Comparison of ENCODE assay signal across 13 cellular contexts in the genomic region with DNA sequence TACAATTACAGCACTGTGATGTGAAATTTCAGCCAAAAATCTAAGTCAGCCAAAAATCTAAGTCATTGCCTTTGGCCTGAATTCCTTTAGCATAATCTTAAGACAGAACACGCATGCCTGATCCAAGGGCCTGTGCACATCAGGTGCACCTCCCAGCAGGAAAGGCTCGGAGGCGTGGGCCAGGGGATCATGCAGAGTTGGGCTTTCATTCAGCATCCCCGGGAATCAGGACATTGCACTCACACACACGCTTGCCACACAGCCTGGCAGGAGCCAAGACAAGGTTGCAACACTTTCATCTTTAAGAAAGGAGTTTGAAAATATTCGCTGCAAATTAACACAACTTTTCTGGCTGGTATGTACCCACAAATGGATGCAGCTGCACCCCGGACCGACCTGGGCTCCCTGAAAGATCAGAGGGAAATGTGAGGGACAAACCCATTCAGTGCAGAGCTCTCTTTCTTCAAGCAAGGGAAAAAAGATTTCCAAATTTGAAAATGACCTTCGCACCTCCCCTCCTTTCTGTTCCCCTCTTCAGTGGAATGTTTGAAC. TPM values are rescaled to one million over a fixed set of nuclear protein-coding genes. Genes with fewer than 3 reads are reported as not detected.
DNase-seq lines count a peak whose midpoint lies in the region; ATAC-seq and TF ChIP-seq lines count a peak whose summit lies in the region.
"Had no signal": no experiment of that assay in that cellular context is flagged by ENCODE, and none has a peak within 500 bp of the region (broad histone marks: within the 10 kb centered on the region; RNA-seq: fewer than 3 reads in every experiment).

No MANE protein-coding gene starts in this region.

- POLR2A ChIA-PET in HCT116 (lab: Charles Lee): no interaction called here

- intact Hi-C loops in HCT116 (cut with micrococcal nuclease): no loop called here

- TF ChIP-seq POLR2A in HCT116 (IDR thresholded peaks at IDR 0.05; ENCODE audit: borderline replicate concordance, extremely low read depth, insufficient read depth, insufficient read length): no peak

- no peak for DNase-seq in HCT116 (ENCODE audit: low read depth, low spot score)
- no peak for DNase-seq in SJCRH30
- peak; percentile 43 for DNase-seq in fibroblast of the aortic adventitia (ENCODE audit: low read depth)
- no peak for DNase-seq in progenitor cell of endocrine pancreas (ENCODE audit: low spot score, unreplicated experiment)
- no peak for DNase-seq in NOMO-1 treated with dmso at 0.1 percent for 144 hours (lab: John Stamatoyannopoulos, UW; ENCODE audit: unreplicated experiment)
- DNase-seq in NOMO-1 treated with DMSO at 0.1 percent for 48 hours (lab: John Stamatoyannopoulos, UW; ENCODE audit: unreplicated experiment): no peak
- no peak for DNase-seq in HFFc6
- DNase-seq: activated naive CD4-positive, alpha-beta T cell treated with anti-CD3 and anti-CD28 coated beads, Interleukin-2, amount 50 U/mL, for 16 hours; central memory CD4-positive, alpha-beta T cell; naive thymus-derived CD4-positive, alpha-beta T cell; stimulated activated CD4-positive, alpha-beta T cell treated with anti-CD3 and anti-CD28 coated beads, Interleukin-4, amount 100 ng/mL, for 1 hour had no signal

- H3K79me2 ChIP-seq in HCT116 (ENCODE audit: insufficient read depth, low read length): no peaks in the 10 kb centered on the region

- H3K27ac Mint-ChIP-seq in progenitor cell of endocrine pancreas (peak overlapping the region; percentile 99), HFFc6 (no peak overlapping the region)
- H3K27ac Mint-ChIP-seq: naive thymus-derived CD4-positive, alpha-beta T cell had no signal

- H3K9me3 ChIP-seq in HCT116 (ENCODE audit: control insufficient read depth in 1 of 2, insufficient read depth in 1 of 2, low read depth in 1 of 2, low read length in 2 of 2) (no peaks in the 10 kb centered on the region), SJCRH30 (replicated peaks) (no peaks in the 10 kb centered on the region)
- H3K9me3 ChIP-seq: right atrium auricular region, transverse colon had no signal

- no peaks in the 10 kb centered on the region for H3K36me3 ChIP-seq in HCT116 (ENCODE audit: control insufficient read depth in 1 of 2, insufficient read depth in 2 of 2, low read length in 2 of 2)
- no peaks in the 10 kb centered on the region for H3K36me3 ChIP-seq in SJCRH30
- H3K36me3 ChIP-seq: right atrium auricular region, transverse colon had no signal

- no peak overlapping the region for H2AFZ ChIP-seq in HCT116 (ENCODE audit: low read depth, low read length, poor library complexity, severe bottlenecking)

- H3K4me3 Mint-ChIP-seq in progenitor cell of endocrine pancreas (ENCODE audit: low read depth) (peak overlapping the region; percentile 68), HFFc6 (no peak overlapping the region)
- H3K4me3 Mint-ChIP-seq: naive thymus-derived CD4-positive, alpha-beta T cell had no signal

- CTCF ChIA-PET in HCT116 (lab: Charles Lee): interaction anchor here (1.0 to 2.4 kb wide), 2 partner anchors 10 to 32 kb away, joined by 3 to 12 read pairs; no protein-coding TSS in a partner anchor

- H3K4me1 Mint-ChIP-seq in progenitor cell of endocrine pancreas (ENCODE audit: low read depth) (peaks cover 79% of the 10 kb centered on the region), HFFc6 (ENCODE audit: low read depth) (peaks cover 8% of the 10 kb centered on the region)

- H3K36me3 Mint-ChIP-seq in progenitor cell of endocrine pancreas (ENCODE audit: insufficient read depth): peaks cover 10% of the 10 kb centered on the region
- H3K36me3 Mint-ChIP-seq in HFFc6 (ENCODE audit: low read depth): no peaks in the 10 kb centered on the region
- H3K36me3 Mint-ChIP-seq: naive thymus-derived CD4-positive, alpha-beta T cell had no signal

- H3K27me3 ChIP-seq in HCT116 (ENCODE audit: insufficient read depth, low read length): peaks cover 21% of the 10 kb centered on the region; the same call in 1 of the 2 replicates
- H3K27me3 ChIP-seq in SJCRH30: peaks cover 3% of the 10 kb centered on the region; the same call in 1 of the 2 replicates
- H3K27me3 ChIP-seq: right atrium auricular region, transverse colon had no signal

- no peaks in the 10 kb centered on the region for H3K9me2 ChIP-seq in HCT116 (ENCODE audit: insufficient read depth)

- H4K20me1 ChIP-seq in HCT116 (ENCODE audit: insufficient read depth): no peaks in the 10 kb centered on the region

- H3K27me3 Mint-ChIP-seq in progenitor cell of endocrine pancreas (no peaks in the 10 kb centered on the region), HFFc6 (ENCODE audit: insufficient read depth) (peaks cover 8% of the 10 kb centered on the region)

- H3K4me1 ChIP-seq in HCT116 (ENCODE audit: control insufficient read depth in 1 of 2, insufficient read depth in 2 of 2, low read length in 2 of 2) (peaks cover 12 to 15% of the 10 kb centered on the region in 2 experiments), SJCRH30 (peaks cover 17% of the 10 kb centered on the region)
- H3K4me1 ChIP-seq: right atrium auricular region had no signal

- H3K9me3 Mint-ChIP-seq in progenitor cell of endocrine pancreas (ENCODE audit: low read depth) (peaks cover 5% of the 10 kb centered on the region), HFFc6 (no peaks in the 10 kb centered on the region)

- TF ChIP-seq CTCF in HCT116 (IDR thresholded peaks at IDR 0.05 in 2 of 3, conservative IDR thresholded peaks at IDR 0.05 in 1 of 3; ENCODE audit: borderline replicate concordance in 1 of 3, insufficient read depth in 1 of 3, low read depth in 2 of 3, low read length in 2 of 3): no peak
- TF ChIP-seq CTCF in fibroblast of the aortic adventitia (IDR thresholded peaks at IDR 0.05; ENCODE audit: insufficient read depth, low read length): no peak
- TF ChIP-seq CTCF in progenitor cell of endocrine pancreas (IDR thresholded peaks at IDR 0.05; ENCODE audit: unreplicated experiment): no peak
- no peak for TF ChIP-seq CTCF in HFFc6 (IDR thresholded peaks at IDR 0.05)

- H3K27ac ChIP-seq in HCT116 (ENCODE audit: low read depth, low read length) (no peak overlapping the region), SJCRH30 (no peak overlapping the region)
- H3K27ac ChIP-seq: right atrium auricular region had no signal

- no peak for TF ChIP-seq RAD21 in HCT116 (IDR thresholded peaks at IDR 0.05; ENCODE audit: low read depth)

- H3K4me2 ChIP-seq in HCT116 (ENCODE audit: low read length): peak overlapping the region; percentile 43

- no TSS peak for BruUV-seq in HCT116 (replicated peaks; lab: Mats Ljungman, UMichigan)

- peak overlapping the region in 1 of 2 experiments; percentile 4; a peak in 1 of 4 replicates for H3K4me3 ChIP-seq in HCT116 (replicated peaks in 1 of 2; ENCODE audit: low read depth in 1 of 2, low read length in 2 of 2)
- peak overlapping the region; percentile 32; the same call in 1 of the 2 replicates for H3K4me3 ChIP-seq in SJCRH30
- no peak overlapping the region for H3K4me3 ChIP-seq in fibroblast of the aortic adventitia (ENCODE audit: low read depth, low read length)
- H3K4me3 ChIP-seq: right atrium auricular region, transverse colon had no signal

- H3K9ac ChIP-seq in HCT116 (ENCODE audit: low read length): no peak overlapping the region

- RAD21 ChIA-PET in HCT116 (lab: Charles Lee; ENCODE audit: low non-redundant PET in 1 of 2, low total read pairs in 2 of 2, uncharacterized antibody in 2 of 2, unreplicated experiment in 2 of 2): no interaction called here

- peak; percentile 64; the same call in 1 of the 2 replicates for ATAC-seq in HCT116
- ATAC-seq: naive thymus-derived CD4-positive, alpha-beta T cell had no signal

TF ChIP-seq in HCT116, 20 proteins besides CTCF, POLR2A, EP300 and RAD21 (continues in another document):
- TF ChIP-seq EGR1 (IDR thresholded peaks at IDR 0.05; ENCODE audit: low read depth): no peak
- no peak for TF ChIP-seq YY1 (IDR thresholded peaks at IDR 0.05; ENCODE audit: extremely low read depth, insufficient replicate concordance, low read depth, low read length)
- TF ChIP-seq CEBPB (IDR thresholded peaks at IDR 0.05; ENCODE audit: low read depth): no peak
- TF ChIP-seq TCF7L2 (IDR thresholded peaks at IDR 0.05; ENCODE audit: borderline replicate concordance, extremely low read depth, insufficient read depth, insufficient read length): no peak
- TF ChIP-seq FOSL1 (IDR thresholded peaks at IDR 0.05; ENCODE audit: low read depth): no peak
- no peak for TF ChIP-seq SP1 (IDR thresholded peaks at IDR 0.05; ENCODE audit: low read depth)
- no peak for TF ChIP-seq JUND (IDR thresholded peaks at IDR 0.05)
- TF ChIP-seq CBX3 (IDR thresholded peaks at IDR 0.05; ENCODE audit: low read depth): no peak
- TF ChIP-seq, protein P1, sequence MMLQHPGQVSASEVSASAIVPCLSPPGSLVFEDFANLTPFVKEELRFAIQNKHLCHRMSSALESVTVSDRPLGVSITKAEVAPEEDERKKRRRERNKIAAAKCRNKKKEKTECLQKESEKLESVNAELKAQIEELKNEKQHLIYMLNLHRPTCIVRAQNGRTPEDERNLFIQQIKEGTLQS (IDR thresholded peaks at IDR 0.05): no peak

RNA-seq across cellular contexts. Expression of gene ERMARD, which starts 48.8 kb away (rescaled TPM):
- total RNA-seq in HCT116 (2021; ENCODE audit: unreplicated experiment) (24.7 TPM), fibroblast of the aortic adventitia (ENCODE audit: low replicate concordance) (15.0 and 18.3 TPM in 2 replicates), progenitor cell of endocrine pancreas (30.3 and 33.4 TPM in 2 replicates)
- polyA plus RNA-seq in HCT116 (2012): 27.0 and 32.5 TPM in 2 replicates
- total RNA-seq in SJCRH30 (2014; rRNA removed; shearing (Covaris generic)): 12.3 and 24.6 TPM in 2 replicates
- 10 to 100 TPM; 13.7 to 17.5 (median 15.9) TPM for total RNA-seq in HFFc6 (2021; fragmentation: NEBNext Ultra II Directional; extraction: Animal tissue kit (Norgen Biotek cat#: 25700))

RNA-seq across cellular contexts. Expression of gene DYNLT2, which starts 48.8 kb away (rescaled TPM):
- total RNA-seq in HCT116 (2021; ENCODE audit: unreplicated experiment) (1.5 TPM), fibroblast of the aortic adventitia (ENCODE audit: low replicate concordance) (1.7 and 2.0 TPM in 2 replicates), progenitor cell of endocrine pancreas (1.6 and 1.8 TPM in 2 replicates)
- polyA plus RNA-seq in HCT116 (2012): 0.24 and 0.35 TPM in 2 replicates
- total RNA-seq in SJCRH30 (2014; rRNA removed; shearing (Covaris generic)): 1.9 and 4.3 TPM in 2 replicates
- total RNA-seq in HFFc6 (2021; fragmentation: NEBNext Ultra II Directional; extraction: Animal tissue kit (Norgen Biotek cat#: 25700)): under 1 TPM; 0.36 to 0.85 (median 0.51) TPM
